In genomic region chr1:230377851-230378250, GRCh38 we compare ENCODE assay signal across 27 cellular contexts. TPM values are rescaled to one million over a fixed set of nuclear protein-coding genes. Genes with fewer than 3 reads are reported as not detected.
"Had no signal": no experiment of that assay in that cellular context is flagged by ENCODE, and none has a peak within 500 bp of the region (broad histone marks: within the 10 kb centered on the region; RNA-seq: fewer than 3 reads in every experiment).

No MANE protein-coding gene starts in this region.

- H3K4me2 ChIP-seq: SK-N-SH had no signal

- H3K4me3 ChIP-seq: ascending aorta, cardiac muscle cell, K562, SJSA1 had no signal

- H3K27ac ChIP-seq: ascending aorta, cardiac muscle cell, SJSA1 had no signal

- H3K4me1 Mint-ChIP-seq: activated CD4-positive, alpha-beta T cell treated with anti-CD3 and anti-CD28 coated beads, Interleukin-2, amount 10 ng/mL, durations not matched to agents 24 days and 14 days; central memory CD8-positive, alpha-beta T cell had no signal

- H3K27me3 ChIP-seq: ascending aorta, cardiac muscle cell, SJSA1 had no signal

- H3K4me3 Mint-ChIP-seq: activated CD4-positive, alpha-beta T cell treated with anti-CD3 and anti-CD28 coated beads, Interleukin-2, amount 10 ng/mL, durations not matched to agents 24 days and 14 days; activated CD8-positive, alpha-beta T cell treated with anti-CD3 and anti-CD28 coated beads, Interleukin-2, amount 10 ng/mL, durations not matched to agents 7 days and 5 days; activated naive CD4-positive, alpha-beta T cell treated with anti-CD3 and anti-CD28 coated beads for 36 hours; activated T-cell treated with anti-CD3 and anti-CD28 coated beads, Interleukin-2, amount 50 U/mL, for 24 hours; central memory CD8-positive, alpha-beta T cell; T-helper 1 cell treated with Interleukin-12 subunit alpha and Interleukin-12 subunit beta and Interleukin-4 antibody, amounts not matched to agents 30 μg/mL and 1 μg/mL, for 36 hours; T-helper 2 cell treated with Interferon-gamma antibody and Interleukin-4, amounts not matched to agents 5 μg/mL and 100 μg/mL, for 36 hours had no signal

- H3K4me1 ChIP-seq: ascending aorta, SJSA1 had no signal

- H3K36me3 ChIP-seq: ascending aorta, cardiac muscle cell, SJSA1 had no signal

- H3K27ac Mint-ChIP-seq: activated CD4-positive, alpha-beta T cell treated with anti-CD3 and anti-CD28 coated beads, Interleukin-2, amount 10 ng/mL, durations not matched to agents 24 days and 14 days; activated CD8-positive, alpha-beta T cell treated with anti-CD3 and anti-CD28 coated beads, Interleukin-2, amount 10 ng/mL, durations not matched to agents 7 days and 5 days; activated naive CD4-positive, alpha-beta T cell treated with anti-CD3 and anti-CD28 coated beads for 36 hours; activated naive CD4-positive, alpha-beta T cell treated with anti-CD3 and anti-CD28 coated beads, Interleukin-2, amount 50 U/mL, for 72 hours; activated T-cell treated with anti-CD3 and anti-CD28 coated beads, Interleukin-2, amount 50 U/mL, for 24 hours; activated T-helper 2 cell treated with anti-CD3 and anti-CD28 coated beads, Interferon-gamma antibody, Interleukin-2, Interleukin-4, amounts not matched to agents 10 μg/mL and 5 μg/mL and 100 μg/mL, durations not matched to agents 14 hours and 24 hours and 36 hours; T-helper 1 cell treated with Interleukin-12 subunit alpha and Interleukin-12 subunit beta and Interleukin-4 antibody, amounts not matched to agents 30 μg/mL and 1 μg/mL, for 36 hours; T-helper 2 cell treated with Interferon-gamma antibody and Interleukin-4, amounts not matched to agents 5 μg/mL and 100 μg/mL, for 36 hours had no signal

- DNase-seq: activated CD4-positive, alpha-beta T cell treated with anti-CD3 and anti-CD28 coated beads, Interleukin-2, amount 10 ng/mL, durations not matched to agents 24 days and 14 days; activated CD4-positive, alpha-beta T cell treated with anti-CD3 and anti-CD28 coated beads, Interleukin-2, amount 50 U/mL, for 48 hours; activated CD8-positive, alpha-beta T cell treated with anti-CD3 and anti-CD28 coated beads, Interleukin-2, amount 10 ng/mL, durations not matched to agents 7 days and 5 days; activated gamma-delta T cell; activated naive CD4-positive, alpha-beta T cell treated with anti-CD3 and anti-CD28 coated beads for 36 hours; activated T-cell treated with anti-CD3 and anti-CD28 coated beads, Interleukin-2, amount 50 U/mL, for 24 hours; amniotic stem cell; NCI-H1092 treated with DMSO at 0.1 percent for 48 hours; NCI-H1417; NCI-H1930; NCI-H2081 treated with DMSO at 0.1 percent for 48 hours; NCI-H226; NCI-H446 treated with DMSO at 0.1 percent for 48 hours; NCI-H524; NCI-H69; SHP77 treated with DMSO at 0.1 percent for 48 hours; SK-N-SH had no signal

- H3K9ac ChIP-seq: SK-N-SH had no signal

- H3K9me2 ChIP-seq: SK-N-SH had no signal

- ATAC-seq: activated CD8-positive, alpha-beta T cell treated with anti-CD3 and anti-CD28 coated beads, Interleukin-2, amount 10 ng/mL, durations not matched to agents 7 days and 5 days; activated naive CD4-positive, alpha-beta T cell treated with anti-CD3 and anti-CD28 coated beads, Interleukin-2, amount 50 U/mL, for 72 hours; K562; Panc1 had no signal

- H3K9me3 ChIP-seq: SK-N-SH had no signal

RNA-seq across cellular contexts. Expression of gene PGBD5, which starts 48.3 kb away (rescaled TPM):
- total RNA-seq: activated CD8-positive, alpha-beta T cell treated with anti-CD3 and anti-CD28 coated beads, Interleukin-2, amount 10 ng/mL, durations not matched to agents 7 days and 5 days; activated naive CD4-positive, alpha-beta T cell treated with anti-CD3 and anti-CD28 coated beads for 36 hours; activated T-helper 2 cell treated with anti-CD3 and anti-CD28 coated beads, Interferon-gamma antibody, Interleukin-2, Interleukin-4, amounts not matched to agents 10 μg/mL and 5 μg/mL and 100 μg/mL, durations not matched to agents 14 hours and 24 hours and 36 hours; ascending aorta had no signal
